In genomic region chr1:3607703-3608065, GRCh38 we compare ENCODE assay signal across 26 cellular contexts. TPM values are rescaled to one million over a fixed set of nuclear protein-coding genes. Genes with fewer than 3 reads are reported as not detected.
"Had no signal": no experiment of that assay in that cellular context is flagged by ENCODE, and none has a peak within 500 bp of the region (broad histone marks: within the 10 kb centered on the region; RNA-seq: fewer than 3 reads in every experiment).

No MANE protein-coding gene starts in this region.

- H3K4me3 ChIP-seq: breast epithelium, colonic mucosa, Peyer's patch, SJCRH30 had no signal

- H3K4me3 Mint-ChIP-seq: activated CD8-positive, alpha-beta T cell treated with anti-CD3 and anti-CD28 coated beads, Interleukin-2, amount 10 ng/mL, durations not matched to agents 7 days and 5 days; activated naive CD4-positive, alpha-beta T cell treated with anti-CD3 and anti-CD28 coated beads, Interleukin-2, amount 50 U/mL, for 24 hours; T-helper 1 cell treated with Interleukin-12 subunit alpha and Interleukin-12 subunit beta and Interleukin-4 antibody, amounts not matched to agents 30 μg/mL and 1 μg/mL, for 36 hours; WTC11 had no signal

- DNase-seq: activated CD4-positive, alpha-beta T cell treated with anti-CD3 and anti-CD28 coated beads for 48 hours; activated CD4-positive, alpha-beta T cell treated with anti-CD3 and anti-CD28 coated beads, Interleukin-2, amount 50 U/mL, for 4 hours; activated CD4-positive, CD25-positive, alpha-beta regulatory T cell treated with anti-CD3 and anti-CD28 coated beads, Interleukin-2, amount 50 U/mL, for 72 hours; activated CD8-positive, alpha-beta memory T cell treated with anti-CD3 and anti-CD28 coated beads, Interleukin-2, amount 50 U/mL, for 48 hours; activated CD8-positive, alpha-beta T cell treated with anti-CD3 and anti-CD28 coated beads, Interleukin-2, amount 10 ng/mL, durations not matched to agents 7 days and 5 days; activated T-cell treated with anti-CD3 and anti-CD28 coated beads, Interleukin-2, amount 50 U/mL, for 1 hour; aorta; colonic mucosa; Kasumi-1; NCI-H1105 treated with DMSO at 0.1 percent for 48 hours; NCI-H1436 treated with DMSO at 0.1 percent for 48 hours; NCI-H1930; NCI-H2107; NCI-H526; NCI-H774; NK-92 treated with Interleukin-12 subunit alpha and Interleukin-12 subunit beta, amount 100 ng/mL, for 24 hours; Peyer's patch; Right ventricle myocardium superior; SK-N-SH; SW 1271 had no signal

- H3K36me3 ChIP-seq: breast epithelium, colonic mucosa, Peyer's patch, SJCRH30 had no signal

- H3K27ac ChIP-seq: breast epithelium, colonic mucosa, Peyer's patch, RWPE1, SJCRH30 had no signal

- H3K36me3 Mint-ChIP-seq: activated naive CD4-positive, alpha-beta T cell treated with anti-CD3 and anti-CD28 coated beads, Interleukin-2, amount 50 U/mL, for 24 hours; WTC11 had no signal

- H3K4me1 ChIP-seq: SJCRH30 had no signal

- H3K9me2 ChIP-seq: SK-N-SH had no signal

- H3K9me3 Mint-ChIP-seq: activated naive CD4-positive, alpha-beta T cell treated with anti-CD3 and anti-CD28 coated beads, Interleukin-2, amount 50 U/mL, for 24 hours; T-helper 1 cell treated with Interleukin-12 subunit alpha and Interleukin-12 subunit beta and Interleukin-4 antibody, amounts not matched to agents 30 μg/mL and 1 μg/mL, for 36 hours; WTC11 had no signal

- ATAC-seq: activated CD8-positive, alpha-beta T cell treated with anti-CD3 and anti-CD28 coated beads, Interleukin-2, amount 10 ng/mL, durations not matched to agents 7 days and 5 days; WTC11 had no signal

- H3K27ac Mint-ChIP-seq: activated CD8-positive, alpha-beta T cell treated with anti-CD3 and anti-CD28 coated beads, Interleukin-2, amount 10 ng/mL, durations not matched to agents 7 days and 5 days; activated naive CD4-positive, alpha-beta T cell treated with anti-CD3 and anti-CD28 coated beads, Interleukin-2, amount 50 U/mL, for 24 hours; T-helper 1 cell treated with Interleukin-12 subunit alpha and Interleukin-12 subunit beta and Interleukin-4 antibody, amounts not matched to agents 30 μg/mL and 1 μg/mL, for 36 hours; WTC11 had no signal

- H3K4me2 ChIP-seq: SK-N-SH had no signal

- H3K9me3 ChIP-seq: breast epithelium, colonic mucosa, Peyer's patch, SJCRH30, SK-N-SH had no signal

RNA-seq across cellular contexts. Expression of gene MEGF6, which starts 3.6 kb away (rescaled TPM):
- total RNA-seq: SJCRH30 had no signal

RNA-seq across cellular contexts. Expression of gene TP73, which starts 44.6 kb away (rescaled TPM):
- total RNA-seq: Right ventricle myocardium superior had no signal
